In genomic region chr5:54009357-54009756, GRCh38 we compare ENCODE assay signal across 17 cellular contexts.
"Had no signal": no experiment of that assay in that cellular context is flagged by ENCODE, and none has a peak within 500 bp of the region (broad histone marks: within the 10 kb centered on the region; RNA-seq: fewer than 3 reads in every experiment).

No MANE protein-coding gene starts in this region.

- H3K36me3 ChIP-seq: esophagus muscularis mucosa, vagina had no signal

- H3K27me3 Mint-ChIP-seq: activated naive CD4-positive, alpha-beta T cell treated with anti-CD3 and anti-CD28 coated beads, Interleukin-2, amount 10 ng/mL, durations not matched to agents 7 days and 5 days; natural killer cell treated with Interleukin-12 subunit alpha and Interleukin-12 subunit beta and Interleukin-15 and Interleukin-18, amount 100 ng/mL, for 72 hours; progenitor cell of endocrine pancreas had no signal

- H3K4me3 ChIP-seq: dorsolateral prefrontal cortex, esophagus muscularis mucosa, tibial nerve, vagina had no signal

- H3K4me1 ChIP-seq: vagina had no signal

- H3K27ac ChIP-seq: dorsolateral prefrontal cortex, esophagus muscularis mucosa, vagina had no signal

- H3K27me3 ChIP-seq: dorsolateral prefrontal cortex, esophagus muscularis mucosa, tibial nerve, vagina had no signal

- H3K4me3 Mint-ChIP-seq: activated naive CD4-positive, alpha-beta T cell treated with anti-CD3 and anti-CD28 coated beads, Interleukin-2, amount 10 ng/mL, durations not matched to agents 7 days and 5 days; natural killer cell treated with Interleukin-12 subunit alpha and Interleukin-12 subunit beta and Interleukin-15 and Interleukin-18, amount 100 ng/mL, for 72 hours; T-helper 2 cell treated with Interferon-gamma antibody and Interleukin-4, amounts not matched to agents 5 μg/mL and 100 μg/mL, for 36 hours had no signal

- DNase-seq: activated CD4-positive, alpha-beta T cell treated with anti-CD3 and anti-CD28 coated beads, Interleukin-2, amount 50 U/mL, for 1 hour; activated naive CD4-positive, alpha-beta T cell treated with anti-CD3 and anti-CD28 coated beads, Interleukin-2, amount 10 ng/mL, durations not matched to agents 7 days and 5 days; dorsolateral prefrontal cortex; hippocampal formation; left cardiac atrium; occipital lobe; right cardiac atrium; small intestine; stimulated activated CD4-positive, alpha-beta T cell treated with anti-CD3 and anti-CD28 coated beads, Interleukin-4, amount 100 ng/mL, for 24 hours; stimulated activated naive CD4-positive, alpha-beta T cell treated with Interleukin-2 at 50 U/mL for 16 hours; substantia nigra had no signal

- H3K27ac Mint-ChIP-seq: activated naive CD4-positive, alpha-beta T cell treated with anti-CD3 and anti-CD28 coated beads, Interleukin-2, amount 10 ng/mL, durations not matched to agents 7 days and 5 days; natural killer cell treated with Interleukin-12 subunit alpha and Interleukin-12 subunit beta and Interleukin-15 and Interleukin-18, amount 100 ng/mL, for 72 hours; T-helper 2 cell treated with Interferon-gamma antibody and Interleukin-4, amounts not matched to agents 5 μg/mL and 100 μg/mL, for 36 hours had no signal
